16 cellular contexts compared by ENCODE assay signal in the genomic region with DNA sequence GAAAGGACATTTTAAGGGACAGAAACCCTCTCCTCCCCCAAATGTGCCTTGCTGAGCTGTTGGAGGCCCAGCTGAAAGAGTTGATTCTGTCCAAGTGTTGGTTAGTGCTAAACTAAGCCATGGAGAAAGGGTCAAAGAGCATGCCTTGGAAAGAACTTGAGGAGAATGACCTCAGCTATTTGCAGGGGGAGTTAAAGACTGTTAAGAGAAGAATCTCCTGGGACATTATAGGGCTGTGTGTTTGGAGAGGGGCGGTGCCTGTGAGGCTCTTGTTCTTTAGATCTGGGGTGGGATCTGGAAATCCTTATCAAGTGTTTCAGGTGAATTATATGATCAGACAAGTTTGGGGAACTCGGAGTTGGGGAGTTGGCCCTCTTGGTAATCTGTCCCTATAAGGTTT.
"Had no signal": no experiment of that assay in that cellular context is flagged by ENCODE, and none has a peak within 500 bp of the region (broad histone marks: within the 10 kb centered on the region; RNA-seq: fewer than 3 reads in every experiment).

No MANE protein-coding gene starts in this region.

- H3K9me3 Mint-ChIP-seq: activated CD8-positive, alpha-beta T cell treated with anti-CD3 and anti-CD28 coated beads for 36 hours; activated naive CD4-positive, alpha-beta T cell treated with anti-CD3 and anti-CD28 coated beads, Interleukin-2, amount 50 U/mL, for 24 hours had no signal

- H3K27me3 Mint-ChIP-seq: activated CD4-positive, alpha-beta T cell treated with anti-CD3 and anti-CD28 coated beads for 36 hours; activated CD8-positive, alpha-beta T cell treated with anti-CD3 and anti-CD28 coated beads for 36 hours; activated naive CD4-positive, alpha-beta T cell treated with anti-CD3 and anti-CD28 coated beads, Interleukin-2, amount 50 U/mL, for 24 hours had no signal

- ATAC-seq: activated CD4-positive, alpha-beta T cell treated with anti-CD3 and anti-CD28 coated beads for 36 hours; activated CD8-positive, alpha-beta T cell treated with anti-CD3 and anti-CD28 coated beads for 36 hours; activated T-cell treated with anti-CD3 and anti-CD28 coated beads, Interleukin-2, amount 50 U/mL, for 4 hours; left lung had no signal

- H3K27ac ChIP-seq: coronary artery, esophagus muscularis mucosa, left lung, tibial nerve, VCaP had no signal

- H3K9me3 ChIP-seq: esophagus muscularis mucosa, left lung, tibial nerve had no signal

- DNase-seq: activated CD4-positive, alpha-beta T cell treated with anti-CD3 and anti-CD28 coated beads for 36 hours; activated CD8-positive, alpha-beta T cell treated with anti-CD3 and anti-CD28 coated beads for 36 hours; activated effector memory CD4-positive, alpha-beta T cell treated with Interleukin-2 at 50 U/mL for 16 hours; activated T-cell treated with anti-CD3 and anti-CD28 coated beads, Interleukin-2, amount 50 U/mL, for 4 hours; caudate nucleus; islet precursor cell; left lung; stimulated activated CD4-positive, alpha-beta T cell treated with anti-CD3 and anti-CD28 coated beads, Interleukin-2, amount 100 ng/mL, for 48 hours; stimulated activated naive CD4-positive, alpha-beta T cell; substantia nigra; T-helper 1 cell had no signal

- H3K27me3 ChIP-seq: esophagus muscularis mucosa, left lung, tibial nerve had no signal

- H3K4me3 ChIP-seq: coronary artery, esophagus muscularis mucosa, left lung, tibial nerve had no signal

- H3K27ac Mint-ChIP-seq: activated CD4-positive, alpha-beta T cell treated with anti-CD3 and anti-CD28 coated beads for 36 hours; activated CD8-positive, alpha-beta T cell treated with anti-CD3 and anti-CD28 coated beads for 36 hours; activated naive CD4-positive, alpha-beta T cell treated with anti-CD3 and anti-CD28 coated beads, Interleukin-2, amount 50 U/mL, for 24 hours had no signal

- H3K4me3 Mint-ChIP-seq: activated CD4-positive, alpha-beta T cell treated with anti-CD3 and anti-CD28 coated beads for 36 hours; activated CD8-positive, alpha-beta T cell treated with anti-CD3 and anti-CD28 coated beads for 36 hours; activated naive CD4-positive, alpha-beta T cell treated with anti-CD3 and anti-CD28 coated beads, Interleukin-2, amount 50 U/mL, for 24 hours; activated T-cell treated with anti-CD3 and anti-CD28 coated beads, Interleukin-2, amount 50 U/mL, for 4 hours had no signal
